6 cellular contexts compared by ENCODE assay signal in the genomic region with DNA sequence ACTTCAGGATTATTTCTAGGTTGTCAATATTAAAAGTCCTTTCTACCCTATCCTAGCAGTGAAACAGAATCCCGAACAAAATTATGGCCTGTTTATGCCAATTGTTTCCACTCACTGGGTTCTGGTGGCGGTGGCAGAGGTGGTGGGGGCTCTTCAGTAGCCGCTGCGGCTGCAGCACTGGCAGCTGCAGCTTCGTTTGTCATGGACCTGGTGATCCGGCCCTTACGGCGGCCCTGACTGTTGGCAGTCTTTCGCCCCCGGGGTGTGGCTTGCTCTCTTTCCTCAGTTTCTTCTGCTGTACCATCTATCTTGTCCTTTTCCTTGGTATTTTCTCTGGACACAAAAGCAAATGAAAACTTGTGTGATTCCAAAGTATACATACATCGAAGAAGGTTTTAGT.
"Had no signal": no experiment of that assay in that cellular context is flagged by ENCODE, and none has a peak within 500 bp of the region (broad histone marks: within the 10 kb centered on the region; RNA-seq: fewer than 3 reads in every experiment).

No MANE protein-coding gene starts in this region.

- H3K27ac Mint-ChIP-seq: GM23338, H9 had no signal

- H3K4me1 Mint-ChIP-seq: GM23338, H9 had no signal

- ATAC-seq: GM23338, K562 had no signal

- H3K4me3 Mint-ChIP-seq: GM23338, H9 had no signal

- DNase-seq: H9, HCEC 1CT, IMR-90, KG1 had no signal

- H3K4me3 ChIP-seq: GM23338, K562 had no signal
